ENCODE assay signal across 12 cellular contexts in the genomic region with DNA sequence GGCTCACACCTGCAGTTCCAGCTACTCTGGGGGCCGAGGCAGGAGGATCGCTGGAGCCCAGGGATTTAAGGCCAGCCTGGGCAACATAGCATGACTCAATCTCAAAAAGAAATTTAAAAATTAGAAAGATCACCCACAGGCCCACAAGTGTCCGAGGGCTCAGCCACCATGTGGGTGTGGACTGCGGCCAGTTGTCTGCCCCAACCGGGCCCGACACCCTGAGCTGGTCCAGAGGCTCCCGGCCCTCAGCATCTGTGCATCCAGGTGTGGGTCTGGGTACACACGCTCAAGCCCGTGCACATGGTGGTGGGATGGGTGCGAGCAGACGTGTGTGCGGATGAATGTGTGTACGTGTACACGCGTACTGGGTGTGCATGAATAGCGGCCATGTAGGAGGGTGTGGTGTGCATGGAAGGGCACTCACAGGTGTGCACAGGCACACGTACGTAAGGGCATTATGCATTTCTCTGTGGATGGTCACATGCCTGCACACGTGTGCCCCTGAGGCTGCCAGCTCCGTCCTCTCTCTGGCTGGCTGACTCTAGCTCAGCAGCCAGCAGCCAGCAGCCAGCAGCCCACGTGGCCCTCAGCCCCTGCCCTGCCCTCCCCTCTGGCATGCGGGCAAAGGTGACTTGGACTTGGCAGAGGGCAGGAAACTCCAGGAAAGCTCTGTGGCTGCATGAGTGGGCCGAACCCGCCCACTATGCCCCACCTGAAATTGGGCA. TPM values are rescaled to one million over a fixed set of nuclear protein-coding genes. Genes with fewer than 3 reads are reported as not detected.
DNase-seq lines count a peak whose midpoint lies in the region; ATAC-seq, FAIRE-seq and TF ChIP-seq lines count a peak whose summit lies in the region.
"Had no signal": no experiment of that assay in that cellular context is flagged by ENCODE, and none has a peak within 500 bp of the region (broad histone marks: within the 10 kb centered on the region; RNA-seq: fewer than 3 reads in every experiment).

No MANE protein-coding gene starts in this region.

- peaks cover 2 to 74% of the 10 kb centered on the region in 2 experiments; a peak in 3 of 5 replicates for H3K4me1 ChIP-seq in K562 (replicated peaks in 1 of 2; ENCODE audit: control insufficient read depth in 2 of 2, insufficient read depth in 2 of 2, low read length in 2 of 2)
- H3K4me1 ChIP-seq in skeletal muscle tissue (ENCODE audit: control insufficient read depth in 3 of 3, insufficient read depth in 3 of 3, low read length in 3 of 3), result peaks cover 27 to 68% (median 49%) of the 10 kb centered on the region in 3 donors

- H3K4me2 ChIP-seq in K562 (ENCODE audit: insufficient read depth, low read length), result no peak overlapping the region

- POLR2A ChIA-PET in K562 (lab: Yijun Ruan, JAX), result interaction anchor here (0.6 to 1.0 kb wide), 3 partner anchors 8 to 40 kb away, joined by 3 read pairs; no protein-coding TSS in a partner anchor

- 31% methylated on average over 18 of the region's 24 CpGs for WGBS in K562 (ENCODE audit: insufficient coverage, low coverage, missing lambda C conversion rate)

- no peak overlapping the region for H3K4me3 ChIP-seq in K562
- H3K4me3 ChIP-seq in skeletal muscle tissue (ENCODE audit: low read length in 3 of 3), result peak overlapping the region in 2 of 3 donors; percentile 45 to 58
- H3K4me3 ChIP-seq in coronary artery, result no peak overlapping the region

- CTCF ChIA-PET in K562 (lab: Yijun Ruan, JAX; ENCODE audit: low intra/inter-chr PET ratio), result interaction anchor here (2.0 kb wide), 1 partner anchor 148 kb away, joined by 15 read pairs; no protein-coding TSS in a partner anchor

- no peak for ATAC-seq in K562
- no peak for ATAC-seq in GM21786 (IDR thresholded peaks at IDR 0.05; ENCODE audit: unreplicated experiment)
- ATAC-seq: stimulated activated effector memory CD8-positive, alpha-beta T cell treated with anti-CD3 and anti-CD28 coated beads, Interleukin-12 subunit alpha, Interleukin-12 subunit beta, amount 100 ng/mL, for 72 hours had no signal

- TF ChIP-seq RAD21 in K562 (CRISPR knock-in tag; conservative IDR thresholded peaks at IDR 0.05 in 1 of 2, IDR thresholded peaks at IDR 0.05 in 1 of 2), result no peak

- H3K27ac ChIP-seq in K562 (ENCODE audit: extremely low read depth, low read depth, low read length) (no peak overlapping the region), skeletal muscle tissue (ENCODE audit: low read depth, low read length) (no peak overlapping the region), coronary artery (peak overlapping the region in 1 of 2 donors; percentile 10)

- no peaks in the 10 kb centered on the region for H3K9me1 ChIP-seq in K562 (ENCODE audit: control insufficient read depth, insufficient read depth, low read length)

- in situ Hi-C loops in K562 (cut with MboI), result loop anchor here (5.0 kb wide), 1 partner anchor 63 kb away; no protein-coding TSS in a partner anchor

- H3K9ac ChIP-seq in K562 (ENCODE audit: insufficient read depth in 1 of 2, low read depth in 2 of 2, low read length in 2 of 2), result no peak overlapping the region
- H3K9ac ChIP-seq in skeletal muscle tissue (ENCODE audit: low read depth in 1 of 3, low read length in 3 of 3), result peak overlapping the region in 1 of 3 donors; percentile 60

- no peak for TF ChIP-seq POLR2A in K562 (conservative IDR thresholded peaks at IDR 0.05)

- no peaks in the 10 kb centered on the region for H3K79me2 ChIP-seq in K562 (ENCODE audit: control insufficient read depth, insufficient read depth, low read length)

- TF ChIP-seq CTCF in K562 (IDR thresholded peaks at IDR 0.05 in 2 of 3, conservative IDR thresholded peaks at IDR 0.05 in 1 of 3; ENCODE audit: insufficient read depth in 2 of 3, low read depth in 1 of 3, low read length in 3 of 3) (no peak), coronary artery (IDR thresholded peaks at IDR 0.05) (no peak)

- H3K27me3 ChIP-seq in K562 (ENCODE audit: control insufficient read depth in 2 of 2, insufficient read depth in 2 of 2, low read length in 2 of 2) (peaks cover 0 to 5% of the 10 kb centered on the region in 2 experiments; a peak in 1 of 5 replicates), skeletal muscle tissue (ENCODE audit: control insufficient read depth in 3 of 3, insufficient read depth in 3 of 3, low read length in 3 of 3) (peaks cover 16 to 24% (median 23%) of the 10 kb centered on the region in 3 donors)

- H3K9me3 ChIP-seq in K562 (replicated peaks; ENCODE audit: control insufficient read depth, insufficient read depth, low read depth, low read length), result no peaks in the 10 kb centered on the region
- H3K9me3 ChIP-seq in skeletal muscle tissue (ENCODE audit: control insufficient read depth in 3 of 3, low read length in 3 of 3), result no peaks in the 10 kb centered on the region

- H4K20me1 ChIP-seq in K562 (replicated peaks; ENCODE audit: control insufficient read depth, insufficient read depth, low read length), result peaks cover 12% of the 10 kb centered on the region; the same call in 1 of the 2 replicates

- DNase-seq in HT1080 (ENCODE audit: low read depth), result peak; percentile 15
- DNase-seq in K562 (ENCODE audit: extremely low read depth in 1 of 4, low spot score in 3 of 4), result no peak
- peak; percentile 50 for DNase-seq in inferior parietal cortex (ENCODE audit: extremely low spot score)
- DNase-seq in coronary artery (ENCODE audit: low spot score), result no peak
- DNase-seq in activated effector memory CD4-positive, alpha-beta T cell treated with Interleukin-2 at 50 U/mL for 16 hours, result no peak
- DNase-seq in DMS79 (lab: John Stamatoyannopoulos, UW), result no peak
- DNase-seq: activated CD4-positive, alpha-beta T cell treated with anti-CD3 and anti-CD28 coated beads, Interleukin-2, amount 50 U/mL, for 48 hours; NCI-H1048 had no signal

- no peak overlapping the region for H2AFZ ChIP-seq in K562 (ENCODE audit: low read depth, low read length)

- BruUV-seq in K562 (replicated peaks; lab: Mats Ljungman, UMichigan), result no TSS peak

- TF ChIP-seq EP300 in K562 (IDR thresholded peaks at IDR 0.05; ENCODE audit: low read length), result no peak

- intact Hi-C loops in K562 (cut with micrococcal nuclease), result loop anchor here (5.0 kb wide), 1 partner anchor 78 kb away; no protein-coding TSS in a partner anchor

- FAIRE-seq in K562 (lab: Jason Lieb, UNC), result no peak
- FAIRE-seq: G401.6 had no signal

- H3K36me3 ChIP-seq in K562 (ENCODE audit: control insufficient read depth, insufficient read depth, low read length) (no peaks in the 10 kb centered on the region), skeletal muscle tissue (ENCODE audit: control insufficient read depth in 3 of 3, insufficient read depth in 3 of 3, low read length in 3 of 3) (no peaks in the 10 kb centered on the region)

RNA-seq across cellular contexts. Expression of gene NUDT14, which starts 23.3 kb away (rescaled TPM):
- 14.2 and 21.4 TPM in 2 replicates for total RNA-seq in HT1080 (2014; rRNA removed; shearing (Covaris generic))
- polyA plus RNA-seq in HT1080 (2015; cell fraction: cytosol; rRNA removed), result 21.8 and 28.2 TPM in 2 replicates
- 13.9 and 17.2 TPM in 2 replicates for polyA plus RNA-seq in HT1080 (2015; cell fraction: nucleus; rRNA removed)
- total RNA-seq in K562 (2011; cell fraction: chromatin; rRNA removed; ENCODE audit: low replicate concordance), result 7.5 and 26.6 TPM in 2 replicates
- total RNA-seq in K562 (2011; cell fraction: nucleolus; rRNA removed), result 23.2 and 26.8 TPM in 2 replicates
- 10.1 and 13.7 TPM in 2 replicates for total RNA-seq in K562 (2011; cell fraction: nucleoplasm; rRNA removed)
- total RNA-seq in K562 (2014; rRNA removed) (12.3 and 13.2 TPM in 2 replicates), K562 (2014; rRNA removed; fragmentation: Illumina TruSeq; extraction: Trizol) (1.7 and 2.1 TPM in 2 replicates), K562 (2015; rRNA removed; fragmentation: Illumina TruSeq; extraction: Trizol) (11.7 and 11.9 TPM in 2 replicates), K562 (2021) (15.7 and 16.3 TPM in 2 replicates), skeletal muscle tissue (17.2 TPM)
- polyA plus RNA-seq in K562 (2011; rRNA removed) (8.3 and 10.6 TPM in 2 replicates), K562 (2014; fragmentation: Illumina TruSeq; extraction: Trizol) (3.1 and 6.4 TPM in 2 replicates), K562 (2014; fragmentation: Nextera tagmentation; extraction: Ambion mirVana) (under 1 TPM; 0.14 to 0.85 TPM), K562 (2014; rRNA removed) (8.2 and 14.5 TPM in 2 replicates)
- polyA plus RNA-seq in K562 (2011; cell fraction: cytosol; rRNA removed), result 10.6 and 23.4 TPM in 2 replicates
- 16.5 and 26.6 TPM in 2 replicates for polyA plus RNA-seq in K562 (2011; cell fraction: nucleus; rRNA removed)
- polyA plus RNA-seq in K562 (2012), result 20.4 and 28.6 TPM in 2 replicates
- 1.1 and 2.3 TPM in 2 replicates for polyA minus RNA-seq in K562 (2011; rRNA and poly(A)+ RNA removed)
- polyA minus RNA-seq in K562 (2011; cell fraction: cytosol; rRNA and poly(A)+ RNA removed), result 3.7 and 9.5 TPM in 2 replicates
- polyA minus RNA-seq in K562 (2011; cell fraction: nucleus; rRNA and poly(A)+ RNA removed), result 2.7 and 3.6 TPM in 2 replicates

RNA-seq across cellular contexts. Expression of gene JAG2, which starts 35.8 kb away (rescaled TPM):
- total RNA-seq in HT1080 (2014; rRNA removed; shearing (Covaris generic)), result 0.47 and 0.48 TPM in 2 replicates
- polyA plus RNA-seq in HT1080 (2015; cell fraction: cytosol; rRNA removed), result 0.30 and 0.47 TPM in 2 replicates
- polyA plus RNA-seq in HT1080 (2015; cell fraction: nucleus; rRNA removed), result 2.1 and 2.6 TPM in 2 replicates
- 61.3 and 185 TPM in 2 replicates for total RNA-seq in K562 (2011; cell fraction: chromatin; rRNA removed; ENCODE audit: low replicate concordance)
- 142 and 150 TPM in 2 replicates for total RNA-seq in K562 (2011; cell fraction: nucleolus; rRNA removed)
- 67.6 and 76.6 TPM in 2 replicates for total RNA-seq in K562 (2011; cell fraction: nucleoplasm; rRNA removed)
- total RNA-seq in K562 (2014; rRNA removed), result 20.1 and 22.8 TPM in 2 replicates
- 2.4 and 3.3 TPM in 2 replicates for total RNA-seq in K562 (2014; rRNA removed; fragmentation: Illumina TruSeq; extraction: Trizol)
- 10.5 and 10.7 TPM in 2 replicates for total RNA-seq in K562 (2015; rRNA removed; fragmentation: Illumina TruSeq; extraction: Trizol)
- 43.4 and 48.4 TPM in 2 replicates for total RNA-seq in K562 (2021)
- 8.6 and 12.1 TPM in 2 replicates for polyA plus RNA-seq in K562 (2011; rRNA removed)
- 10.2 and 16.7 TPM in 2 replicates for polyA plus RNA-seq in K562 (2011; cell fraction: cytosol; rRNA removed)
- polyA plus RNA-seq in K562 (2011; cell fraction: nucleus; rRNA removed), result 134 and 193 TPM in 2 replicates
- polyA plus RNA-seq in K562 (2012), result 20.4 and 32.1 TPM in 2 replicates
- polyA plus RNA-seq in K562 (2014; fragmentation: Illumina TruSeq; extraction: Trizol), result 6.6 and 16.7 TPM in 2 replicates
- under 1 TPM; 0.25 to 0.50 TPM for polyA plus RNA-seq in K562 (2014; fragmentation: Nextera tagmentation; extraction: Ambion mirVana)
- 24.5 and 38.0 TPM in 2 replicates for polyA plus RNA-seq in K562 (2014; rRNA removed)
- polyA minus RNA-seq in K562 (2011; rRNA and poly(A)+ RNA removed), result 8.1 and 12.6 TPM in 2 replicates
- 17.8 and 19.8 TPM in 2 replicates for polyA minus RNA-seq in K562 (2011; cell fraction: cytosol; rRNA and poly(A)+ RNA removed)
- polyA minus RNA-seq in K562 (2011; cell fraction: nucleus; rRNA and poly(A)+ RNA removed), result 39.4 and 47.9 TPM in 2 replicates
- 33.9 TPM for total RNA-seq in skeletal muscle tissue

RNA-seq across cellular contexts. Expression of gene BTBD6, which starts 44.0 kb away (rescaled TPM):
- total RNA-seq in HT1080 (2014; rRNA removed; shearing (Covaris generic)), result 8.3 and 9.3 TPM in 2 replicates
- 9.8 and 12.7 TPM in 2 replicates for polyA plus RNA-seq in HT1080 (2015; cell fraction: cytosol; rRNA removed)
- 10.1 and 11.2 TPM in 2 replicates for polyA plus RNA-seq in HT1080 (2015; cell fraction: nucleus; rRNA removed)
- total RNA-seq in K562 (2011; cell fraction: chromatin; rRNA removed; ENCODE audit: low replicate concordance), result not detected in 2 replicates
- total RNA-seq in K562 (2011; cell fraction: nucleolus; rRNA removed), result not detected in 2 replicates
- not detected in 2 replicates for total RNA-seq in K562 (2011; cell fraction: nucleoplasm; rRNA removed)
- total RNA-seq in K562 (2014; rRNA removed), result not detected in 2 replicates
- not detected in 2 replicates for total RNA-seq in K562 (2014; rRNA removed; fragmentation: Illumina TruSeq; extraction: Trizol)
- not detected in 2 replicates for total RNA-seq in K562 (2015; rRNA removed; fragmentation: Illumina TruSeq; extraction: Trizol)
- 0.16 TPM in 1 of 2 replicates, not detected in the other for total RNA-seq in K562 (2021)
- not detected in 2 replicates for polyA plus RNA-seq in K562 (2011; rRNA removed)
- polyA plus RNA-seq in K562 (2011; cell fraction: cytosol; rRNA removed), result not detected in 2 replicates
- polyA plus RNA-seq in K562 (2011; cell fraction: nucleus; rRNA removed), result not detected in 2 replicates
- polyA plus RNA-seq in K562 (2012), result 0.08 TPM in 1 of 2 replicates, not detected in the other
- not detected in 2 replicates for polyA plus RNA-seq in K562 (2014; fragmentation: Illumina TruSeq; extraction: Trizol)
- polyA plus RNA-seq in K562 (2014; fragmentation: Nextera tagmentation; extraction: Ambion mirVana), result not detected
- not detected in 2 replicates for polyA plus RNA-seq in K562 (2014; rRNA removed)
- polyA minus RNA-seq in K562 (2011; rRNA and poly(A)+ RNA removed), result not detected in 2 replicates
- polyA minus RNA-seq in K562 (2011; cell fraction: cytosol; rRNA and poly(A)+ RNA removed), result 0.38 TPM in 1 of 2 replicates, not detected in the other
- polyA minus RNA-seq in K562 (2011; cell fraction: nucleus; rRNA and poly(A)+ RNA removed), result not detected in 2 replicates
- 50.6 TPM for total RNA-seq in skeletal muscle tissue

Comparison
In these comparisons a context has a peak if more than half of its experiments do, and no peak if none do; other contexts are left out.
1. DNase-seq: peak in HT1080 (single experiment) and inferior parietal cortex (single experiment); none in K562 (0 of 4), coronary artery (single experiment), activated effector memory CD4-positive, alpha-beta T cell treated with Interleukin-2 at 50 U/mL for 16 hours (single experiment) and DMS79 (single experiment).
2. H3K4me3 ChIP-seq: peak in skeletal muscle tissue (2 of 3); none in K562 (single experiment) and coronary artery (single experiment).